ENCODE assay signal across 11 cellular contexts in the genomic region with DNA sequence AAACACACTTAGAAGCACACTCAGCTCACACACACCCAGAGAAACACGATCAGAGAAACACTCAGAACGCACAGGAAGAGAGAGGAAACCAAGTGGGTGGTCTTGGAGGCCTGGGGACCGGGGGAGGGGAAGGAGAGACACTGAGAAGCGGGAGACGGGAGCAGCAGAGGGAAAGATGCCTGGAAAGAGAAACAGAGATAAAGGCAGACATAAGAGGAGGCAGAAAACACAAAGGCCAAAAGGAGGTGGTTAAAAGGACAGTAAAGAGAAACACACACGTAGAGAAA. TPM values are rescaled to one million over a fixed set of nuclear protein-coding genes. Genes with fewer than 3 reads are reported as not detected.
A peak's percentile ranks its signal among the peaks of the same experiment; 100 is the strongest.
DNase-seq lines count a peak whose midpoint lies in the region; TF ChIP-seq lines count a peak whose summit lies in the region.
"Had no signal": no experiment of that assay in that cellular context is flagged by ENCODE, and none has a peak within 500 bp of the region (broad histone marks: within the 10 kb centered on the region; RNA-seq: fewer than 3 reads in every experiment).

No MANE protein-coding gene starts in this region.

- no peak overlapping the region for H3K56ac ChIP-seq in H9 (ENCODE audit: insufficient read length, low read depth, low read length)

- peaks cover 3% of the 10 kb centered on the region for H3F3A ChIP-seq in smooth muscle cell (ENCODE audit: low read depth)

- H3K18ac ChIP-seq in H9 (ENCODE audit: insufficient read length, low read depth, low read length): no peak overlapping the region

- H4K5ac ChIP-seq in H9 (ENCODE audit: insufficient read length, low read depth, low read length): no peak overlapping the region

- H3K79me2 ChIP-seq in H9 (ENCODE audit: insufficient read depth, low read length) (no peaks in the 10 kb centered on the region; the same call in 1 of the 2 replicates), mammary epithelial cell (ENCODE audit: insufficient read depth, low read length) (no peaks in the 10 kb centered on the region), smooth muscle cell (ENCODE audit: low read depth) (peaks cover 17% of the 10 kb centered on the region)

- no TSS peak for BruUV-seq in mammary epithelial cell (replicated peaks; lab: Mats Ljungman, UMichigan)

- H3K4me3 ChIP-seq in mammary epithelial cell (replicated peaks in 1 of 3; ENCODE audit: insufficient read depth in 1 of 3, low read depth in 2 of 3, low read length in 3 of 3) (peak overlapping the region; percentile 49 to 54 (median 53)), kidney epithelial cell (ENCODE audit: low read depth, low read length) (peak overlapping the region; percentile 69), smooth muscle cell (peak overlapping the region; percentile 95)

- H3K23ac ChIP-seq in H9 (ENCODE audit: insufficient read length, low read depth, low read length): no peak overlapping the region

- no peak overlapping the region for H2BK15ac ChIP-seq in H9 (ENCODE audit: low read depth, low read length)

- H4K91ac ChIP-seq in H9 (ENCODE audit: insufficient read length, low read depth, low read length): no peak overlapping the region

- no peak overlapping the region for H2BK20ac ChIP-seq in H9 (ENCODE audit: low read depth, low read length, poor library complexity, severe bottlenecking)

- H3K4me3 Mint-ChIP-seq in H9: no peak overlapping the region
- no peak overlapping the region for H3K4me3 Mint-ChIP-seq in activated CD4-positive, alpha-beta memory T cell treated with anti-CD3 and anti-CD28 coated beads, Interleukin-2, amount 10 ng/mL, durations not matched to agents 7 days and 5 days
- H3K4me3 Mint-ChIP-seq: activated T-cell treated with anti-CD3 and anti-CD28 coated beads, Interleukin-2, amount 50 U/mL, for 4 hours; memory B cell; T-helper 2 cell treated with Interferon-gamma antibody and Interleukin-4, amounts not matched to agents 5 μg/mL and 100 μg/mL, for 36 hours had no signal

- H4K8ac ChIP-seq in H9 (replicated peaks; ENCODE audit: insufficient read length, low read depth, low read length): no peak overlapping the region

- DNase-seq in H9 (no peak), mammary epithelial cell (no peak), kidney epithelial cell (ENCODE audit: low read depth) (no peak), smooth muscle cell (lab: John Stamatoyannopoulos, UW; ENCODE audit: unreplicated experiment) (no peak), cortex of kidney (lab: John Stamatoyannopoulos, UW) (no peak), GOT3 (lab: John Stamatoyannopoulos, UW) (no peak), D341Med (ENCODE audit: low spot score) (no peak)
- DNase-seq in activated CD4-positive, alpha-beta memory T cell treated with anti-CD3 and anti-CD28 coated beads, Interleukin-2, amount 10 ng/mL, durations not matched to agents 7 days and 5 days: no peak
- DNase-seq: activated T-cell treated with anti-CD3 and anti-CD28 coated beads, Interleukin-2, amount 50 U/mL, for 4 hours had no signal

- H3K27ac Mint-ChIP-seq in H9: no peak overlapping the region
- H3K27ac Mint-ChIP-seq in activated CD4-positive, alpha-beta memory T cell treated with anti-CD3 and anti-CD28 coated beads, Interleukin-2, amount 10 ng/mL, durations not matched to agents 7 days and 5 days: no peak overlapping the region
- H3K27ac Mint-ChIP-seq: memory B cell; T-helper 2 cell treated with Interferon-gamma antibody and Interleukin-4, amounts not matched to agents 5 μg/mL and 100 μg/mL, for 36 hours had no signal

- H2BK5ac ChIP-seq in H9 (ENCODE audit: insufficient read length, low read length): no peak overlapping the region

- intact Hi-C loops in mammary epithelial cell (cut with micrococcal nuclease): no loop called here

- in situ Hi-C loops in mammary epithelial cell (cut with MboI; ENCODE audit: low sequenced_read_pairs in 2 of 2): no loop called here

- H3T11ph ChIP-seq in H9 (ENCODE audit: low read length): no peak overlapping the region

- TF ChIP-seq CTCF in H9 (conservative IDR thresholded peaks at IDR 0.05) (no peak), mammary epithelial cell (conservative IDR thresholded peaks at IDR 0.05 in 1 of 2, IDR thresholded peaks at IDR 0.05 in 1 of 2; ENCODE audit: extremely low read depth in 1 of 2, insufficient read depth in 1 of 2, low read depth in 1 of 2, low read length in 2 of 2) (no peak), kidney epithelial cell (IDR thresholded peaks at IDR 0.05; ENCODE audit: insufficient read depth, low read length, poor library complexity, severe bottlenecking) (no peak), smooth muscle cell (IDR thresholded peaks at IDR 0.05; ENCODE audit: borderline replicate concordance, insufficient read depth, poor library complexity, severe bottlenecking) (no peak)

- H3K9me3 Mint-ChIP-seq in H9: peaks cover 0 to 2% of the 10 kb centered on the region in 2 experiments; a peak in 1 of 5 replicates
- no peaks in the 10 kb centered on the region for H3K9me3 Mint-ChIP-seq in activated CD4-positive, alpha-beta memory T cell treated with anti-CD3 and anti-CD28 coated beads, Interleukin-2, amount 10 ng/mL, durations not matched to agents 7 days and 5 days
- H3K9me3 Mint-ChIP-seq: activated T-cell treated with anti-CD3 and anti-CD28 coated beads, Interleukin-2, amount 50 U/mL, for 4 hours; memory B cell; T-helper 2 cell treated with Interferon-gamma antibody and Interleukin-4, amounts not matched to agents 5 μg/mL and 100 μg/mL, for 36 hours had no signal

- no peaks in the 10 kb centered on the region for H3K79me1 ChIP-seq in H9 (ENCODE audit: insufficient read depth, low read depth, low read length, poor library complexity, severe bottlenecking)

- H3K27ac ChIP-seq in H9 (ENCODE audit: insufficient read length, low read depth, low read length) (no peak overlapping the region), mammary epithelial cell (ENCODE audit: insufficient read depth, low read depth, low read length) (no peak overlapping the region), smooth muscle cell (ENCODE audit: low read depth) (peak overlapping the region; percentile 34)

- no peaks in the 10 kb centered on the region for H3K27me3 Mint-ChIP-seq in H9 (ENCODE audit: low read depth)
- H3K27me3 Mint-ChIP-seq in activated CD4-positive, alpha-beta memory T cell treated with anti-CD3 and anti-CD28 coated beads, Interleukin-2, amount 10 ng/mL, durations not matched to agents 7 days and 5 days: peaks cover 34% of the 10 kb centered on the region

- H3K27me3 ChIP-seq in H9 (ENCODE audit: insufficient read depth, low read length) (no peaks in the 10 kb centered on the region), mammary epithelial cell (ENCODE audit: insufficient read depth, low read length) (no peaks in the 10 kb centered on the region), kidney epithelial cell (ENCODE audit: control insufficient read depth, insufficient read depth, low read length) (no peaks in the 10 kb centered on the region), smooth muscle cell (ENCODE audit: low read depth) (no peaks in the 10 kb centered on the region)

- WGBS in H9 (ENCODE audit: extremely low coverage, insufficient read length, low lambda C conversion rate): no CpG with 5 or more reads among the region's 6 CpGs
- 46% methylated on average over 4 of the region's 6 CpGs for WGBS in mammary epithelial cell (ENCODE audit: low coverage, missing lambda C conversion rate)
- WGBS in smooth muscle cell (ENCODE audit: low lambda C conversion rate): 22% methylated on average over 6 of the region's 6 CpGs

- no peak overlapping the region for H2AK5ac ChIP-seq in H9 (ENCODE audit: insufficient read length, low read length)

- H3K36me3 Mint-ChIP-seq in H9 (ENCODE audit: insufficient read depth in 1 of 3, low read depth in 3 of 3): peaks cover 16 to 28% (median 27%) of the 10 kb centered on the region in 3 experiments; a peak in 6 of 7 replicates
- H3K36me3 Mint-ChIP-seq in activated CD4-positive, alpha-beta memory T cell treated with anti-CD3 and anti-CD28 coated beads, Interleukin-2, amount 10 ng/mL, durations not matched to agents 7 days and 5 days (ENCODE audit: low read depth): no peaks in the 10 kb centered on the region
- H3K36me3 Mint-ChIP-seq: memory B cell had no signal

- no peak overlapping the region for H2BK12ac ChIP-seq in H9 (ENCODE audit: insufficient read length, low read depth, low read length)

- H3K4me2 ChIP-seq in H9 (ENCODE audit: insufficient read depth, insufficient read length, low read length): peak overlapping the region; percentile 78
- H3K4me2 ChIP-seq in mammary epithelial cell (ENCODE audit: insufficient read depth, low read depth, low read length): peak overlapping the region; percentile 88
- H3K4me2 ChIP-seq in smooth muscle cell: peak overlapping the region; percentile 90

- POLR2A ChIA-PET in activated CD4-positive, alpha-beta memory T cell treated with anti-CD3 and anti-CD28 coated beads, Interleukin-2, amount 10 ng/mL, durations not matched to agents 7 days and 5 days (lab: Charles Lee): interaction anchor here (0.8 to 2.4 kb wide), 2 partner anchors 11 to 53 kb away, joined by 3 to 7 read pairs; a partner anchor contains a TSS

- no peak overlapping the region for H3K14ac ChIP-seq in H9 (ENCODE audit: insufficient read depth, low read length)

- H4K20me1 ChIP-seq in H9 (ENCODE audit: control insufficient read depth, insufficient read depth, insufficient read length) (no peaks in the 10 kb centered on the region), mammary epithelial cell (ENCODE audit: insufficient read depth, low read length) (no peaks in the 10 kb centered on the region), smooth muscle cell (ENCODE audit: low read depth) (peaks cover 25% of the 10 kb centered on the region)

- peaks cover 13 to 17% of the 10 kb centered on the region in 2 experiments for H3K4me1 Mint-ChIP-seq in H9
- H3K4me1 Mint-ChIP-seq in activated CD4-positive, alpha-beta memory T cell treated with anti-CD3 and anti-CD28 coated beads, Interleukin-2, amount 10 ng/mL, durations not matched to agents 7 days and 5 days: peaks cover 5% of the 10 kb centered on the region
- H3K4me1 Mint-ChIP-seq: memory B cell had no signal

- H3K4ac ChIP-seq in H9 (ENCODE audit: low read depth, low read length): no peak overlapping the region

- no peaks in the 10 kb centered on the region for H3K36me3 ChIP-seq in mammary epithelial cell (ENCODE audit: insufficient read depth, low read length)
- H3K36me3 ChIP-seq in kidney epithelial cell (ENCODE audit: control insufficient read depth, insufficient read depth, low read length): no peaks in the 10 kb centered on the region
- no peaks in the 10 kb centered on the region for H3K36me3 ChIP-seq in smooth muscle cell (ENCODE audit: low read depth)

- H2AFZ ChIP-seq in H9 (ENCODE audit: low read length): no peak overlapping the region
- H2AFZ ChIP-seq in mammary epithelial cell (ENCODE audit: low read depth, low read length): peak overlapping the region; percentile 88
- peak overlapping the region; percentile 76 for H2AFZ ChIP-seq in smooth muscle cell (ENCODE audit: low read depth)

- H3K4me1 ChIP-seq in H9 (ENCODE audit: insufficient read depth, low read length): peaks cover 7% of the 10 kb centered on the region; the same call in 1 of the 2 replicates
- peaks cover 18% of the 10 kb centered on the region for H3K4me1 ChIP-seq in mammary epithelial cell (ENCODE audit: insufficient read depth, low read length)
- peaks cover 11% of the 10 kb centered on the region for H3K4me1 ChIP-seq in smooth muscle cell (ENCODE audit: low read depth)

- H3K23me2 ChIP-seq in H9 (ENCODE audit: insufficient read length, low read depth, low read length, poor library complexity, severe bottlenecking): peaks cover 8% of the 10 kb centered on the region

- CTCF ChIA-PET in mammary epithelial cell (lab: Charles Lee; ENCODE audit: low non-redundant PET): interaction anchor here (0.6 kb wide), 1 partner anchor 102 kb away, joined by 12 read pairs; no protein-coding TSS in a partner anchor
- CTCF ChIA-PET in activated CD4-positive, alpha-beta memory T cell treated with anti-CD3 and anti-CD28 coated beads, Interleukin-2, amount 10 ng/mL, durations not matched to agents 7 days and 5 days (lab: Charles Lee): interaction anchor here (0.7 to 2.4 kb wide), 4 partner anchors 11 to 146 kb away, joined by 3 to 6 read pairs (median 5); a partner anchor contains a TSS

- H3K9ac ChIP-seq in H9 (ENCODE audit: extremely low read depth, insufficient read length, low read length): no peak overlapping the region
- no peak overlapping the region for H3K9ac ChIP-seq in mammary epithelial cell (ENCODE audit: insufficient read depth, low read length)
- H3K9ac ChIP-seq in smooth muscle cell (ENCODE audit: low read depth): peak overlapping the region; percentile 85

- dilution Hi-C loops in mammary epithelial cell (cut with HindIII; ENCODE audit: low sequenced_read_pairs): no loop called here

- no peak overlapping the region for H2BK120ac ChIP-seq in H9 (ENCODE audit: low read depth, low read length, poor library complexity, severe bottlenecking)

- H3K9me3 ChIP-seq in H9 (ENCODE audit: control insufficient read depth, low read depth, low read length): no peaks in the 10 kb centered on the region
- H3K9me3 ChIP-seq in mammary epithelial cell (replicated peaks; ENCODE audit: insufficient read depth, low read length): no peaks in the 10 kb centered on the region
- no peaks in the 10 kb centered on the region for H3K9me3 ChIP-seq in smooth muscle cell (replicated peaks; ENCODE audit: low read depth)

RNA-seq across cellular contexts. Expression of a gene that starts 1.3 kb away (rescaled TPM):
- total RNA-seq in H9 (2021) (78.4 and 79.8 TPM in 2 replicates), mammary epithelial cell (100 to 1,000 TPM in 1 of 2 donors, 10 to 100 TPM in 1; 39.5 to 127 TPM), kidney epithelial cell (81.1 and 109 TPM in 2 replicates), smooth muscle cell (157 and 190 TPM in 2 replicates)
- polyA plus RNA-seq in mammary epithelial cell (91.0 TPM), smooth muscle cell (215 and 222 TPM in 2 replicates)
- polyA minus RNA-seq in mammary epithelial cell: 37.2 TPM
- 1 to 10 TPM; 2.7 to 4.4 TPM for total RNA-seq in activated CD4-positive, alpha-beta memory T cell treated with anti-CD3 and anti-CD28 coated beads, Interleukin-2, amount 10 ng/mL, durations not matched to agents 7 days and 5 days

RNA-seq across cellular contexts. Expression of a gene that starts 52.3 kb away (rescaled TPM):
- total RNA-seq in H9 (2021): 19.0 and 21.4 TPM in 2 replicates
- total RNA-seq in mammary epithelial cell: 10 to 100 TPM; 54.3 to 67.2 TPM
- 55.2 TPM for polyA plus RNA-seq in mammary epithelial cell
- 99.1 TPM for polyA minus RNA-seq in mammary epithelial cell
- total RNA-seq in kidney epithelial cell: 95.5 and 98.1 TPM in 2 replicates
- total RNA-seq in smooth muscle cell: 26.9 and 35.7 TPM in 2 replicates
- polyA plus RNA-seq in smooth muscle cell: 13.9 and 20.7 TPM in 2 replicates
- 10 to 100 TPM in 1 of 2 experiments, 1 to 10 TPM in 1; 8.3 to 11.1 TPM for total RNA-seq in activated CD4-positive, alpha-beta memory T cell treated with anti-CD3 and anti-CD28 coated beads, Interleukin-2, amount 10 ng/mL, durations not matched to agents 7 days and 5 days

Comparison
In these comparisons a context has a peak if more than half of its experiments do, and no peak if none do; other contexts are left out.
1. RNA of a gene that starts 1.3 kb away (total RNA-seq): 157 to 190 TPM in smooth muscle cell, 39.5 to 127 TPM in mammary epithelial cell, 81.1 to 109 TPM in kidney epithelial cell and 78.4 to 79.8 TPM in H9; 2.7 to 4.4 TPM in activated CD4-positive, alpha-beta memory T cell treated with anti-CD3 and anti-CD28 coated beads, Interleukin-2, amount 10 ng/mL, durations not matched to agents 7 days and 5 days; every median in the first group is over 4 times any median in the second.
2. Peak in every context shown above with its lines, with median percentiles within 50 percentile points of each other: H3K4me2 ChIP-seq and H3K4me3 ChIP-seq.